In the genomic region with DNA sequence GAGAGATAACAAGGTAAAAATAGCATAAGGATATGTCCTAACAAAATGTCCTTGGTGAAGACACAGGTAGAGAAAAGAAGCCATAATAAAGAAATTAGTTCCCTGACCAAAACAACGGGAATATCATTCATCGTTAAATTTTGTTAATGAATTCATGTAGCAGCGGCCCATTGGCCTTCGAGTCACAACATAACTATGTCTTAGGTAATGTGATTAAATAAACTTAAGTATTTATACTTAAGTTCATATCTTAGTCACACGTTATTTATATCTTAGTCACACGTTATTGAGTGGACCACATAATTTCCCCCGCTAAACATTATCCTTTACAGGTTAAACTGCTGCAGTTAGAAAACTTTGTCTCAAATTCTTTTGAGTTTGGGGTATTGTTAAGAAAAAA, we compare ENCODE assay signal across 9 cellular contexts. TPM values are rescaled to one million over a fixed set of nuclear protein-coding genes. Genes with fewer than 3 reads are reported as not detected.
DNase-seq lines count a peak whose midpoint lies in the region; ATAC-seq, FAIRE-seq and TF ChIP-seq lines count a peak whose summit lies in the region.
"Had no signal": no experiment of that assay in that cellular context is flagged by ENCODE, and none has a peak within 500 bp of the region (broad histone marks: within the 10 kb centered on the region; RNA-seq: fewer than 3 reads in every experiment).

No MANE protein-coding gene starts in this region.

- H3K9me3 ChIP-seq in RWPE2 (ENCODE audit: severe bottlenecking) = no peaks in the 10 kb centered on the region
- H3K9me3 ChIP-seq in pancreas = no peaks in the 10 kb centered on the region

- H3K4me3 ChIP-seq in RWPE2 (ENCODE audit: severe bottlenecking) (peak overlapping the region; percentile 61), pancreas (peak overlapping the region; percentile 70 to 76 (median 72))

- intact Hi-C loops in pancreas (cut with DNase I) = no loop called here
- intact Hi-C loops in left colon (cut with DNase I, micrococcal nuclease) = loop anchor here in 1 of 2 donors (5.0 kb wide), 1 partner anchor 57 kb away; no protein-coding TSS in a partner anchor

- peak; percentile 76 for DNase-seq in Daoy (ENCODE audit: low read depth)
- DNase-seq in RWPE2 (ENCODE audit: low spot score) = no peak
- DNase-seq in foreskin keratinocyte = peak; percentile 67 to 84
- DNase-seq in pancreas = no peak
- DNase-seq in left colon = no peak
- DNase-seq: central memory CD4-positive, alpha-beta T cell had no signal

- H3K4me1 ChIP-seq in RWPE2 (ENCODE audit: insufficient read depth, poor library complexity, severe bottlenecking) (peaks cover 16% of the 10 kb centered on the region), foreskin keratinocyte (peaks cover 6% of the 10 kb centered on the region), pancreas (peaks cover 0 to 7% (median 0%) of the 10 kb centered on the region in 3 donors)

- peak; percentile 26 for FAIRE-seq in pancreas (lab: Jason Lieb, UNC)

- TF ChIP-seq CTCF in RWPE2 (IDR thresholded peaks at IDR 0.05; ENCODE audit: poor library complexity, severe bottlenecking) (no peak), foreskin keratinocyte (conservative IDR thresholded peaks at IDR 0.05) (no peak), pancreas (IDR thresholded peaks at IDR 0.05) (no peak)

- peak overlapping the region; percentile 92 for H3K27ac ChIP-seq in RWPE2 (ENCODE audit: poor library complexity, severe bottlenecking)
- H3K27ac ChIP-seq in foreskin keratinocyte = no peak overlapping the region
- peak overlapping the region in 3 of 4 donors; percentile 86 to 93 (median 90) for H3K27ac ChIP-seq in pancreas

- H3K36me3 ChIP-seq in RWPE2 (ENCODE audit: low read depth) = no peaks in the 10 kb centered on the region
- H3K36me3 ChIP-seq in pancreas = no peaks in the 10 kb centered on the region

- ATAC-seq in RWPE2 (ENCODE audit: low read depth) (peak; percentile 81), foreskin keratinocyte (peak; percentile 85), pancreas (peak in 2 of 4 donors; percentile 23 to 28), HG03196 (IDR thresholded peaks at IDR 0.05; ENCODE audit: unreplicated experiment) (no peak), HG02970 (IDR thresholded peaks at IDR 0.05; ENCODE audit: low FRiP score, unreplicated experiment) (no peak), GM21576 (IDR thresholded peaks at IDR 0.05; ENCODE audit: unreplicated experiment) (no peak), left colon (no peak)

- WGBS in pancreas, 2 donors = 17 to 30% methylated on average over 7 of the region's 7 CpGs

- no peaks in the 10 kb centered on the region for H3K27me3 ChIP-seq in RWPE2 (ENCODE audit: insufficient read depth, poor library complexity, severe bottlenecking)
- H3K27me3 ChIP-seq in foreskin keratinocyte = no peaks in the 10 kb centered on the region
- H3K27me3 ChIP-seq in pancreas = no peaks in the 10 kb centered on the region

RNA-seq across cellular contexts. Expression of gene NEXN, which starts 1.2 kb away (rescaled TPM):
- total RNA-seq in Daoy (2014; rRNA removed; shearing (Covaris generic)) = 11.6 and 13.6 TPM in 2 replicates
- total RNA-seq in foreskin keratinocyte (3.2 and 5.3 TPM in 2 replicates), pancreas (1 to 10 TPM; 2.1 to 6.7 (median 2.6) TPM), left colon (1 to 10 TPM; 1.9 to 8.4 TPM)
- polyA plus RNA-seq in foreskin keratinocyte (2.4 and 3.9 TPM in 2 replicates), pancreas (1 to 10 TPM; 3.4 to 7.5 TPM)

Comparison
In these comparisons a context has a peak if more than half of its experiments do, and no peak if none do; other contexts are left out.
1. DNase-seq: peak in Daoy (single experiment) and foreskin keratinocyte (2 of 2); none in RWPE2 (single experiment), pancreas (0 of 6) and left colon (0 of 2).
2. ATAC-seq: peak in RWPE2 (single experiment) and foreskin keratinocyte (single experiment); none in HG03196 (single experiment), HG02970 (single experiment), GM21576 (single experiment) and left colon (single experiment).